In the genomic region with DNA sequence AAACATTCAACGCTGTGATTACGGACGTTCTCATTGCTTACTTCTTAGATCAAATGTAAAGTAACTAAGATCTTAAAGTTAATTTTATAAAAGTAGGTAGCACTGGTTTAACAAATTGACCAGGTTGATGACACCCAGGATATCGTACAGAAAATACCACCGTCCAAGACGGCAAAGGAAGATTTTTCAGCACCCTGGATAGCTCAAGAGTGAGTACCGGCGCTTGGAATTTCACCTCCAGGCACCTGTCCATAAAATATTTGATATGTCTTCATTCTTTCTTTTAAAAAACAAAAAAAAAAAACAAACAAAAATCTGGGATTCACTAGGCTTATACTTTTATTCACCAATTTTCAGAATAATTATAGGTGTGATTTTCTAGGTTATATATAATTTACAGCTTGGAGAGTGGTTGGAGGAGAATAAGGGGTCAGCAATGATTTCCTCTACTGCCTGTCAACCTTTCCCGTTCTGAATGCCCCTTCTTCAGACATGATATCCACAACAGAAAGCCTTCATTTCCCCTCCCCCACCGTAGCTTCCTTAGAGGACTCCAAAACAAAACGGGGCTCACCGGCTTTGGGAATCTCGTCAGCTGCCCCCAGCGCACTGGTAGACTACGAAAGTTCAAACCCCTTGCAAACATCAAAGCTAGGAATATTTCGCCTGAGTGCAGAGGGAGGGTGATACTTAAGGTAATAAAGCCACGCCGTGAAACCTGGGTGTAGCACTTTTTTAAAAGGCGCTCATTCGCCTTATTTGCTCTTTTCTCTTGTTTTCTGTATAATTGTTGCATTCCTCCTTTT, we compare ENCODE assay signal across 1 cellular context.
TF ChIP-seq lines count a peak whose summit lies in the region.

No MANE protein-coding gene starts in this region.

TF ChIP-seq in K562, 482 proteins besides CTCF, POLR2A, EP300 and RAD21 (continued from another document):
- TF ChIP-seq, protein P1, sequence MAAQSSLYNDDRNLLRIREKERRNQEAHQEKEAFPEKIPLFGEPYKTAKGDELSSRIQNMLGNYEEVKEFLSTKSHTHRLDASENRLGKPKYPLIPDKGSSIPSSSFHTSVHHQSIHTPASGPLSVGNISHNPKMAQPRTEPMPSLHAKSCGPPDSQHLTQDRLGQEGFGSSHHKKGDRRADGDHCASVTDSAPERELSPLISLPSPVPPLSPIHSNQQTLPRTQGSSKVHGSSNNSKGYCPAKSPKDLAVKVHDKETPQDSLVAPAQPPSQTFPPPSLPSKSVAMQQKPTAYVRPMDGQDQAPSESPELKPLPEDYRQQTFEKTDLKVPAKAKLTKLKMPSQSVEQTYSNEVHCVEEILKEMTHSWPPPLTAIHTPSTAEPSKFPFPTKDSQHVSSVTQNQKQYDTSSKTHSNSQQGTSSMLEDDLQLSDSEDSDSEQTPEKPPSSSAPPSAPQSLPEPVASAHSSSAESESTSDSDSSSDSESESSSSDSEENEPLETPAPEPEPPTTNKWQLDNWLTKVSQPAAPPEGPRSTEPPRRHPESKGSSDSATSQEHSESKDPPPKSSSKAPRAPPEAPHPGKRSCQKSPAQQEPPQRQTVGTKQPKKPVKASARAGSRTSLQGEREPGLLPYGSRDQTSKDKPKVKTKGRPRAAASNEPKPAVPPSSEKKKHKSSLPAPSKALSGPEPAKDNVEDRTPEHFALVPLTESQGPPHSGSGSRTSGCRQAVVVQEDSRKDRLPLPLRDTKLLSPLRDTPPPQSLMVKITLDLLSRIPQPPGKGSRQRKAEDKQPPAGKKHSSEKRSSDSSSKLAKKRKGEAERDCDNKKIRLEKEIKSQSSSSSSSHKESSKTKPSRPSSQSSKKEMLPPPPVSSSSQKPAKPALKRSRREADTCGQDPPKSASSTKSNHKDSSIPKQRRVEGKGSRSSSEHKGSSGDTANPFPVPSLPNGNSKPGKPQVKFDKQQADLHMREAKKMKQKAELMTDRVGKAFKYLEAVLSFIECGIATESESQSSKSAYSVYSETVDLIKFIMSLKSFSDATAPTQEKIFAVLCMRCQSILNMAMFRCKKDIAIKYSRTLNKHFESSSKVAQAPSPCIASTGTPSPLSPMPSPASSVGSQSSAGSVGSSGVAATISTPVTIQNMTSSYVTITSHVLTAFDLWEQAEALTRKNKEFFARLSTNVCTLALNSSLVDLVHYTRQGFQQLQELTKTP (IDR thresholded peaks at IDR 0.05; ENCODE audit: low read depth in 1 of 2, partially characterized antibody in 2 of 2), result peak in 1 of 2 experiments; percentile 80
- TF ChIP-seq NELFE (IDR thresholded peaks at IDR 0.05; ENCODE audit: insufficient read depth, insufficient read length) (no peak), CREB1 (IDR thresholded peaks at IDR 0.05) (no peak), CREB1 (CRISPR knock-in tag; IDR thresholded peaks at IDR 0.05) (no peak), ARNT (IDR thresholded peaks at IDR 0.05) (no peak), ZNF121 (CRISPR knock-in tag; conservative IDR thresholded peaks at IDR 0.05) (no peak), HMGN3 (IDR thresholded peaks at IDR 0.05; ENCODE audit: borderline replicate concordance, extremely low read depth, insufficient read length, low read depth, low read length) (no peak), C11orf30 (IDR thresholded peaks at IDR 0.05; ENCODE audit: low read depth) (no peak), PHF21A (IDR thresholded peaks at IDR 0.05; ENCODE audit: borderline replicate concordance, low read depth) (no peak), KAT7 (CRISPR knock-in tag; IDR thresholded peaks at IDR 0.05; ENCODE audit: borderline replicate concordance) (no peak), ZNF175 (CRISPR knock-in tag; IDR thresholded peaks at IDR 0.05; ENCODE audit: low read depth) (no peak), ZSCAN29 (IDR thresholded peaks at IDR 0.05) (no peak), NFRKB (IDR thresholded peaks at IDR 0.05; ENCODE audit: low read depth) (no peak), ILK (tag; IDR thresholded peaks at IDR 0.05; ENCODE audit: borderline replicate concordance, low read depth) (no peak), ZNF124 (CRISPR knock-in tag; IDR thresholded peaks at IDR 0.05) (no peak), BCL6 (CRISPR knock-in tag; IDR thresholded peaks at IDR 0.05) (no peak), ZNF589 (CRISPR knock-in tag; IDR thresholded peaks at IDR 0.05; ENCODE audit: low read depth) (no peak)
- TF ChIP-seq, protein P2, sequence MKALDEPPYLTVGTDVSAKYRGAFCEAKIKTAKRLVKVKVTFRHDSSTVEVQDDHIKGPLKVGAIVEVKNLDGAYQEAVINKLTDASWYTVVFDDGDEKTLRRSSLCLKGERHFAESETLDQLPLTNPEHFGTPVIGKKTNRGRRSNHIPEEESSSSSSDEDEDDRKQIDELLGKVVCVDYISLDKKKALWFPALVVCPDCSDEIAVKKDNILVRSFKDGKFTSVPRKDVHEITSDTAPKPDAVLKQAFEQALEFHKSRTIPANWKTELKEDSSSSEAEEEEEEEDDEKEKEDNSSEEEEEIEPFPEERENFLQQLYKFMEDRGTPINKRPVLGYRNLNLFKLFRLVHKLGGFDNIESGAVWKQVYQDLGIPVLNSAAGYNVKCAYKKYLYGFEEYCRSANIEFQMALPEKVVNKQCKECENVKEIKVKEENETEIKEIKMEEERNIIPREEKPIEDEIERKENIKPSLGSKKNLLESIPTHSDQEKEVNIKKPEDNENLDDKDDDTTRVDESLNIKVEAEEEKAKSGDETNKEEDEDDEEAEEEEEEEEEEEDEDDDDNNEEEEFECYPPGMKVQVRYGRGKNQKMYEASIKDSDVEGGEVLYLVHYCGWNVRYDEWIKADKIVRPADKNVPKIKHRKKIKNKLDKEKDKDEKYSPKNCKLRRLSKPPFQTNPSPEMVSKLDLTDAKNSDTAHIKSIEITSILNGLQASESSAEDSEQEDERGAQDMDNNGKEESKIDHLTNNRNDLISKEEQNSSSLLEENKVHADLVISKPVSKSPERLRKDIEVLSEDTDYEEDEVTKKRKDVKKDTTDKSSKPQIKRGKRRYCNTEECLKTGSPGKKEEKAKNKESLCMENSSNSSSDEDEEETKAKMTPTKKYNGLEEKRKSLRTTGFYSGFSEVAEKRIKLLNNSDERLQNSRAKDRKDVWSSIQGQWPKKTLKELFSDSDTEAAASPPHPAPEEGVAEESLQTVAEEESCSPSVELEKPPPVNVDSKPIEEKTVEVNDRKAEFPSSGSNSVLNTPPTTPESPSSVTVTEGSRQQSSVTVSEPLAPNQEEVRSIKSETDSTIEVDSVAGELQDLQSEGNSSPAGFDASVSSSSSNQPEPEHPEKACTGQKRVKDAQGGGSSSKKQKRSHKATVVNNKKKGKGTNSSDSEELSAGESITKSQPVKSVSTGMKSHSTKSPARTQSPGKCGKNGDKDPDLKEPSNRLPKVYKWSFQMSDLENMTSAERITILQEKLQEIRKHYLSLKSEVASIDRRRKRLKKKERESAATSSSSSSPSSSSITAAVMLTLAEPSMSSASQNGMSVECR (CRISPR knock-in tag; IDR thresholded peaks at IDR 0.05), result no peak
- TF ChIP-seq, protein P3, sequence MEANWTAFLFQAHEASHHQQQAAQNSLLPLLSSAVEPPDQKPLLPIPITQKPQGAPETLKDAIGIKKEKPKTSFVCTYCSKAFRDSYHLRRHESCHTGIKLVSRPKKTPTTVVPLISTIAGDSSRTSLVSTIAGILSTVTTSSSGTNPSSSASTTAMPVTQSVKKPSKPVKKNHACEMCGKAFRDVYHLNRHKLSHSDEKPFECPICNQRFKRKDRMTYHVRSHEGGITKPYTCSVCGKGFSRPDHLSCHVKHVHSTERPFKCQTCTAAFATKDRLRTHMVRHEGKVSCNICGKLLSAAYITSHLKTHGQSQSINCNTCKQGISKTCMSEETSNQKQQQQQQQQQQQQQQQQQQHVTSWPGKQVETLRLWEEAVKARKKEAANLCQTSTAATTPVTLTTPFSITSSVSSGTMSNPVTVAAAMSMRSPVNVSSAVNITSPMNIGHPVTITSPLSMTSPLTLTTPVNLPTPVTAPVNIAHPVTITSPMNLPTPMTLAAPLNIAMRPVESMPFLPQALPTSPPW (CRISPR knock-in tag; IDR thresholded peaks at IDR 0.05), result no peak
- TF ChIP-seq, protein P4, sequence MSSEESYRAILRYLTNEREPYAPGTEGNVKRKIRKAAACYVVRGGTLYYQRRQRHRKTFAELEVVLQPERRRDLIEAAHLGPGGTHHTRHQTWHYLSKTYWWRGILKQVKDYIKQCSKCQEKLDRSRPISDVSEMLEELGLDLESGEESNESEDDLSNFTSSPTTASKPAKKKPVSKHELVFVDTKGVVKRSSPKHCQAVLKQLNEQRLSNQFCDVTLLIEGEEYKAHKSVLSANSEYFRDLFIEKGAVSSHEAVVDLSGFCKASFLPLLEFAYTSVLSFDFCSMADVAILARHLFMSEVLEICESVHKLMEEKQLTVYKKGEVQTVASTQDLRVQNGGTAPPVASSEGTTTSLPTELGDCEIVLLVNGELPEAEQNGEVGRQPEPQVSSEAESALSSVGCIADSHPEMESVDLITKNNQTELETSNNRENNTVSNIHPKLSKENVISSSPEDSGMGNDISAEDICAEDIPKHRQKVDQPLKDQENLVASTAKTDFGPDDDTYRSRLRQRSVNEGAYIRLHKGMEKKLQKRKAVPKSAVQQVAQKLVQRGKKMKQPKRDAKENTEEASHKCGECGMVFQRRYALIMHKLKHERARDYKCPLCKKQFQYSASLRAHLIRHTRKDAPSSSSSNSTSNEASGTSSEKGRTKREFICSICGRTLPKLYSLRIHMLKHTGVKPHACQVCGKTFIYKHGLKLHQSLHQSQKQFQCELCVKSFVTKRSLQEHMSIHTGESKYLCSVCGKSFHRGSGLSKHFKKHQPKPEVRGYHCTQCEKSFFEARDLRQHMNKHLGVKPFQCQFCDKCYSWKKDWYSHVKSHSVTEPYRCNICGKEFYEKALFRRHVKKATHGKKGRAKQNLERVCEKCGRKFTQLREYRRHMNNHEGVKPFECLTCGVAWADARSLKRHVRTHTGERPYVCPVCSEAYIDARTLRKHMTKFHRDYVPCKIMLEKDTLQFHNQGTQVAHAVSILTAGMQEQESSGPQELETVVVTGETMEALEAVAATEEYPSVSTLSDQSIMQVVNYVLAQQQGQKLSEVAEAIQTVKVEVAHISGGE (CRISPR knock-in tag; IDR thresholded peaks at IDR 0.05), result 0 out of 6 replicates have a peak, but pooled peaks of 1 of the 3 experiments have one; percentile 29
- TF ChIP-seq, protein P5, sequence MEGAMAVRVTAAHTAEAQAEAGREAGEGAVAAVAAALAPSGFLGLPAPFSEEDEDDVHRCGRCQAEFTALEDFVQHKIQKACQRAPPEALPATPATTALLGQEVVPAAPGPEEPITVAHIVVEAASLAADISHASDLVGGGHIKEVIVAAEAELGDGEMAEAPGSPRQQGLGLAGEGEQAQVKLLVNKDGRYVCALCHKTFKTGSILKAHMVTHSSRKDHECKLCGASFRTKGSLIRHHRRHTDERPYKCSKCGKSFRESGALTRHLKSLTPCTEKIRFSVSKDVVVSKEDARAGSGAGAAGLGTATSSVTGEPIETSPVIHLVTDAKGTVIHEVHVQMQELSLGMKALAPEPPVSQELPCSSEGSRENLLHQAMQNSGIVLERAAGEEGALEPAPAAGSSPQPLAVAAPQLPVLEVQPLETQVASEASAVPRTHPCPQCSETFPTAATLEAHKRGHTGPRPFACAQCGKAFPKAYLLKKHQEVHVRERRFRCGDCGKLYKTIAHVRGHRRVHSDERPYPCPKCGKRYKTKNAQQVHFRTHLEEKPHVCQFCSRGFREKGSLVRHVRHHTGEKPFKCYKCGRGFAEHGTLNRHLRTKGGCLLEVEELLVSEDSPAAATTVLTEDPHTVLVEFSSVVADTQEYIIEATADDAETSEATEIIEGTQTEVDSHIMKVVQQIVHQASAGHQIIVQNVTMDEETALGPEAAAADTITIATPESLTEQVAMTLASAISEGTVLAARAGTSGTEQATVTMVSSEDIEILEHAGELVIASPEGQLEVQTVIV (CRISPR knock-in tag; IDR thresholded peaks at IDR 0.05; ENCODE audit: borderline replicate concordance), result no peak
- TF ChIP-seq, protein P6, sequence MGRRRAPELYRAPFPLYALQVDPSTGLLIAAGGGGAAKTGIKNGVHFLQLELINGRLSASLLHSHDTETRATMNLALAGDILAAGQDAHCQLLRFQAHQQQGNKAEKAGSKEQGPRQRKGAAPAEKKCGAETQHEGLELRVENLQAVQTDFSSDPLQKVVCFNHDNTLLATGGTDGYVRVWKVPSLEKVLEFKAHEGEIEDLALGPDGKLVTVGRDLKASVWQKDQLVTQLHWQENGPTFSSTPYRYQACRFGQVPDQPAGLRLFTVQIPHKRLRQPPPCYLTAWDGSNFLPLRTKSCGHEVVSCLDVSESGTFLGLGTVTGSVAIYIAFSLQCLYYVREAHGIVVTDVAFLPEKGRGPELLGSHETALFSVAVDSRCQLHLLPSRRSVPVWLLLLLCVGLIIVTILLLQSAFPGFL (CRISPR knock-in tag; IDR thresholded peaks at IDR 0.05), result no peak
- TF ChIP-seq, protein P7, sequence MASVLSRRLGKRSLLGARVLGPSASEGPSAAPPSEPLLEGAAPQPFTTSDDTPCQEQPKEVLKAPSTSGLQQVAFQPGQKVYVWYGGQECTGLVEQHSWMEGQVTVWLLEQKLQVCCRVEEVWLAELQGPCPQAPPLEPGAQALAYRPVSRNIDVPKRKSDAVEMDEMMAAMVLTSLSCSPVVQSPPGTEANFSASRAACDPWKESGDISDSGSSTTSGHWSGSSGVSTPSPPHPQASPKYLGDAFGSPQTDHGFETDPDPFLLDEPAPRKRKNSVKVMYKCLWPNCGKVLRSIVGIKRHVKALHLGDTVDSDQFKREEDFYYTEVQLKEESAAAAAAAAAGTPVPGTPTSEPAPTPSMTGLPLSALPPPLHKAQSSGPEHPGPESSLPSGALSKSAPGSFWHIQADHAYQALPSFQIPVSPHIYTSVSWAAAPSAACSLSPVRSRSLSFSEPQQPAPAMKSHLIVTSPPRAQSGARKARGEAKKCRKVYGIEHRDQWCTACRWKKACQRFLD (CRISPR knock-in tag; IDR thresholded peaks at IDR 0.05), result peak; percentile 54; the same call in 1 of the 2 replicates
- TF ChIP-seq, protein P8, sequence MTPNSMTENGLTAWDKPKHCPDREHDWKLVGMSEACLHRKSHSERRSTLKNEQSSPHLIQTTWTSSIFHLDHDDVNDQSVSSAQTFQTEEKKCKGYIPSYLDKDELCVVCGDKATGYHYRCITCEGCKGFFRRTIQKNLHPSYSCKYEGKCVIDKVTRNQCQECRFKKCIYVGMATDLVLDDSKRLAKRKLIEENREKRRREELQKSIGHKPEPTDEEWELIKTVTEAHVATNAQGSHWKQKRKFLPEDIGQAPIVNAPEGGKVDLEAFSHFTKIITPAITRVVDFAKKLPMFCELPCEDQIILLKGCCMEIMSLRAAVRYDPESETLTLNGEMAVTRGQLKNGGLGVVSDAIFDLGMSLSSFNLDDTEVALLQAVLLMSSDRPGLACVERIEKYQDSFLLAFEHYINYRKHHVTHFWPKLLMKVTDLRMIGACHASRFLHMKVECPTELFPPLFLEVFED (CRISPR knock-in tag; conservative IDR thresholded peaks at IDR 0.05), result no peak
